In genomic region chr21:35138665-35139381, GRCh38 we compare ENCODE assay signal across 9 cellular contexts.
A peak's percentile ranks its signal among the peaks of the same experiment; 100 is the strongest.
DNase-seq lines count a peak whose midpoint lies in the region; ATAC-seq, FAIRE-seq and TF ChIP-seq lines count a peak whose summit lies in the region.
"Had no signal": no experiment of that assay in that cellular context is flagged by ENCODE, and none has a peak within 500 bp of the region (broad histone marks: within the 10 kb centered on the region; RNA-seq: fewer than 3 reads in every experiment).

No MANE protein-coding gene starts in this region.

- ATAC-seq in HG02759 (IDR thresholded peaks at IDR 0.05; ENCODE audit: unreplicated experiment): peak; percentile 70
- no peak for ATAC-seq in HG03442 (IDR thresholded peaks at IDR 0.05; ENCODE audit: unreplicated experiment)
- ATAC-seq in GM18861 (IDR thresholded peaks at IDR 0.05; ENCODE audit: unreplicated experiment): no peak

- no peaks in the 10 kb centered on the region for H3K36me3 Mint-ChIP-seq in osteocyte (ENCODE audit: unreplicated experiment)

- H3K27ac Mint-ChIP-seq in osteocyte (ENCODE audit: unreplicated experiment): no peak overlapping the region

- FAIRE-seq in frontal cortex (lab: Jason Lieb, UNC): no peak

- no peak overlapping the region for H3K4me3 ChIP-seq in epithelial cell of esophagus (ENCODE audit: low read length)

- H3K4me3 Mint-ChIP-seq in osteocyte (ENCODE audit: unreplicated experiment): no peak overlapping the region
- H3K4me3 Mint-ChIP-seq: neural crest cell had no signal

- H3K4me1 Mint-ChIP-seq in osteocyte (ENCODE audit: unreplicated experiment): peaks cover 32% of the 10 kb centered on the region

- no peaks in the 10 kb centered on the region for H3K27me3 Mint-ChIP-seq in osteocyte (ENCODE audit: unreplicated experiment)

- DNase-seq in activated CD4-positive, alpha-beta T cell treated with anti-CD3 and anti-CD28 coated beads for 24 hours (ENCODE audit: low read depth in 2 of 2): peak; percentile 48 to 57
- DNase-seq in epithelial cell of esophagus (ENCODE audit: low read depth) (peak; percentile 93), frontal cortex (ENCODE audit: low spot score in 2 of 2) (no peak), osteocyte (ENCODE audit: extremely low spot score, unreplicated experiment) (no peak)
- DNase-seq in stimulated activated CD8-positive, alpha-beta memory T cell treated with anti-CD3 and anti-CD28 coated beads, Interleukin-15, amount 100 ng/mL, for 1 hour (ENCODE audit: low read depth): peak; percentile 7

- H3K9me3 Mint-ChIP-seq in osteocyte (ENCODE audit: unreplicated experiment): no peaks in the 10 kb centered on the region
- H3K9me3 Mint-ChIP-seq: neural crest cell had no signal

- TF ChIP-seq CTCF in epithelial cell of esophagus (IDR thresholded peaks at IDR 0.05; ENCODE audit: insufficient read depth, low read depth, low read length, missing control alignments): peak; percentile 40
- TF ChIP-seq CTCF in osteocyte (IDR thresholded peaks at IDR 0.05): no peak

Comparison
In these comparisons a context has a peak if more than half of its experiments do, and no peak if none do; other contexts are left out.
1. DNase-seq: peak in activated CD4-positive, alpha-beta T cell treated with anti-CD3 and anti-CD28 coated beads for 24 hours (2 of 2), epithelial cell of esophagus (single experiment) and stimulated activated CD8-positive, alpha-beta memory T cell treated with anti-CD3 and anti-CD28 coated beads, Interleukin-15, amount 100 ng/mL, for 1 hour (single experiment); none in frontal cortex (0 of 2) and osteocyte (single experiment).